In genomic region chr1:15417365-15417934, GRCh38 we compare ENCODE assay signal across 7 cellular contexts. TPM values are rescaled to one million over a fixed set of nuclear protein-coding genes. Genes with fewer than 3 reads are reported as not detected.
DNase-seq lines count a peak whose midpoint lies in the region; ATAC-seq lines count a peak whose summit lies in the region.

No MANE protein-coding gene starts in this region.

- H3K27me3 Mint-ChIP-seq in immature natural killer cell (ENCODE audit: low read depth in 3 of 3): peaks cover 42 to 69% (median 43%) of the 10 kb centered on the region in 3 donors
- no peaks in the 10 kb centered on the region for H3K27me3 Mint-ChIP-seq in stimulated activated naive CD8-positive, alpha-beta T cell treated with anti-CD3 and anti-CD28 coated beads, Interleukin-15, Interleukin-2, amounts not matched to agents 100 ng/mL and 50 ng/mL, for 24 hours

- H3K27ac Mint-ChIP-seq in immature natural killer cell: peak overlapping the region; percentile 97 to 100 (median 100)
- peak overlapping the region; percentile 78 for H3K27ac Mint-ChIP-seq in stimulated activated naive CD8-positive, alpha-beta T cell treated with anti-CD3 and anti-CD28 coated beads, Interleukin-15, Interleukin-2, amounts not matched to agents 100 ng/mL and 50 ng/mL, for 24 hours

- ATAC-seq in GM21423 (IDR thresholded peaks at IDR 0.05; ENCODE audit: unreplicated experiment): peak; percentile 48

- H3K4me3 Mint-ChIP-seq in immature natural killer cell: peak overlapping the region; percentile 96 to 100 (median 97)
- peak overlapping the region; percentile 70 for H3K4me3 Mint-ChIP-seq in stimulated activated naive CD8-positive, alpha-beta T cell treated with anti-CD3 and anti-CD28 coated beads, Interleukin-15, Interleukin-2, amounts not matched to agents 100 ng/mL and 50 ng/mL, for 24 hours

- H3K36me3 Mint-ChIP-seq in immature natural killer cell: peaks cover 19 to 52% (median 44%) of the 10 kb centered on the region in 3 donors
- H3K36me3 Mint-ChIP-seq in stimulated activated naive CD8-positive, alpha-beta T cell treated with anti-CD3 and anti-CD28 coated beads, Interleukin-15, Interleukin-2, amounts not matched to agents 100 ng/mL and 50 ng/mL, for 24 hours (ENCODE audit: low read depth): peaks cover 35% of the 10 kb centered on the region

- no peaks in the 10 kb centered on the region for H3K9me3 Mint-ChIP-seq in immature natural killer cell
- H3K9me3 Mint-ChIP-seq in stimulated activated naive CD8-positive, alpha-beta T cell treated with anti-CD3 and anti-CD28 coated beads, Interleukin-15, Interleukin-2, amounts not matched to agents 100 ng/mL and 50 ng/mL, for 24 hours: no peaks in the 10 kb centered on the region

- DNase-seq in OCI-M1 (lab: John Stamatoyannopoulos, UW) (peak; percentile 85), immature natural killer cell (peak; percentile 79 to 83 (median 79)), NCI-H1417 treated with DMSO at 0.1 percent for 48 hours (lab: John Stamatoyannopoulos, UW) (no peak), islet precursor cell (no peak)
- DNase-seq in activated effector memory CD4-positive, alpha-beta T cell treated with anti-CD3 and anti-CD28 coated beads, Interleukin-2, amount 50 U/mL, for 16 hours: peak; percentile 88

- peaks cover 95 to 97% of the 10 kb centered on the region in 2 donors for H3K4me1 Mint-ChIP-seq in immature natural killer cell
- peaks cover 73% of the 10 kb centered on the region for H3K4me1 Mint-ChIP-seq in stimulated activated naive CD8-positive, alpha-beta T cell treated with anti-CD3 and anti-CD28 coated beads, Interleukin-15, Interleukin-2, amounts not matched to agents 100 ng/mL and 50 ng/mL, for 24 hours (ENCODE audit: low read depth)

RNA-seq across cellular contexts. Expression of gene EFHD2, which starts 7.8 kb away (rescaled TPM):
- 1,000 to 10,000 TPM in 1 of 3 donors, 100 to 1,000 TPM in 2; 686 to 1,063 (median 771) TPM for polyA plus RNA-seq in immature natural killer cell

RNA-seq across cellular contexts. Expression of gene CTRC, which starts 20.8 kb away (rescaled TPM):
- polyA plus RNA-seq in immature natural killer cell: not detected

RNA-seq across cellular contexts. Expression of gene CELA2A, which starts 39.1 kb away (rescaled TPM):
- not detected for polyA plus RNA-seq in immature natural killer cell

RNA-seq across cellular contexts. Expression of gene CELA2B, which starts 58.5 kb away (rescaled TPM):
- not detected for polyA plus RNA-seq in immature natural killer cell

Comparison
In these comparisons a context has a peak if more than half of its experiments do, and no peak if none do; other contexts are left out.
1. DNase-seq: peak in OCI-M1 (single experiment), activated effector memory CD4-positive, alpha-beta T cell treated with anti-CD3 and anti-CD28 coated beads, Interleukin-2, amount 50 U/mL, for 16 hours (single experiment) and immature natural killer cell (3 of 3); none in NCI-H1417 treated with DMSO at 0.1 percent for 48 hours (single experiment) and islet precursor cell (single experiment).